ENCODE assay signal across 11 cellular contexts in genomic region chr4:87428979-87429378, GRCh38.
"Had no signal": no experiment of that assay in that cellular context is flagged by ENCODE, and none has a peak within 500 bp of the region (broad histone marks: within the 10 kb centered on the region; RNA-seq: fewer than 3 reads in every experiment).

No MANE protein-coding gene starts in this region.

- H3K4me2 ChIP-seq: GM23338, KMS-11 had no signal

- H2AFZ ChIP-seq: GM23338 had no signal

- FAIRE-seq: H1, H54 had no signal

- ATAC-seq: GM23338 had no signal

- H3K4me3 ChIP-seq: GM23338 had no signal

- H3K9ac ChIP-seq: KMS-11 had no signal

- H3K27ac ChIP-seq: HL-60, KMS-11 had no signal

- DNase-seq: H9, HCEC 1CT, HFFc6, IMR-90, Karpas-422, KBM-7 had no signal
